ENCODE assay signal across 15 cellular contexts in genomic region chr4:184329235-184330007, GRCh38.
A peak's percentile ranks its signal among the peaks of the same experiment; 100 is the strongest.
DNase-seq lines count a peak whose midpoint lies in the region; ATAC-seq, FAIRE-seq and TF ChIP-seq lines count a peak whose summit lies in the region.
"Had no signal": no experiment of that assay in that cellular context is flagged by ENCODE, and none has a peak within 500 bp of the region (broad histone marks: within the 10 kb centered on the region; RNA-seq: fewer than 3 reads in every experiment).

No MANE protein-coding gene starts in this region.

- peaks cover 0 to 2% (median 0%) of the 10 kb centered on the region in 11 donors for H3K9me3 Mint-ChIP-seq in naive thymus-derived CD4-positive, alpha-beta T cell
- peaks cover 5% of the 10 kb centered on the region for H3K9me3 Mint-ChIP-seq in activated CD8-positive, alpha-beta T cell treated with anti-CD3 and anti-CD28 coated beads, Interleukin-2, amount 10 ng/mL, durations not matched to agents 7 days and 5 days (ENCODE audit: insufficient read depth)
- H3K9me3 Mint-ChIP-seq: CD8-positive, alpha-beta memory T cell; neural progenitor cell had no signal

- H3K36me3 ChIP-seq in OCI-LY3 (replicated peaks; ENCODE audit: low read depth, low read length) (no peaks in the 10 kb centered on the region), small intestine (ENCODE audit: control insufficient read depth in 2 of 2, insufficient read depth in 2 of 2, low read length in 2 of 2) (no peaks in the 10 kb centered on the region)
- H3K36me3 ChIP-seq in naive thymus-derived CD4-positive, alpha-beta T cell (ENCODE audit: control insufficient read depth in 2 of 3, insufficient read depth in 3 of 3, low read length in 3 of 3) = no peaks in the 10 kb centered on the region
- H3K36me3 ChIP-seq: ascending aorta, neural progenitor cell, tibial artery had no signal

- peak overlapping the region; percentile 76 for H3K4me2 ChIP-seq in OCI-LY3 (ENCODE audit: low read length)
- H3K4me2 ChIP-seq: neural progenitor cell had no signal

- no peaks in the 10 kb centered on the region for H4K20me1 ChIP-seq in OCI-LY3 (ENCODE audit: insufficient read depth, low read length)

- POLR2A ChIA-PET in naive thymus-derived CD4-positive, alpha-beta T cell (lab: Charles Lee) = no interaction called here
- POLR2A ChIA-PET in activated CD8-positive, alpha-beta T cell treated with anti-CD3 and anti-CD28 coated beads, Interleukin-2, amount 10 ng/mL, durations not matched to agents 7 days and 5 days (lab: Charles Lee) = no interaction called here

- peaks cover 0 to 4% (median 0%) of the 10 kb centered on the region in 5 donors for H3K36me3 Mint-ChIP-seq in naive thymus-derived CD4-positive, alpha-beta T cell
- H3K36me3 Mint-ChIP-seq in activated CD8-positive, alpha-beta T cell treated with anti-CD3 and anti-CD28 coated beads, Interleukin-2, amount 10 ng/mL, durations not matched to agents 7 days and 5 days (ENCODE audit: low read depth) = peaks cover 8% of the 10 kb centered on the region
- H3K36me3 Mint-ChIP-seq: neural progenitor cell had no signal

- H2AFZ ChIP-seq in OCI-LY3 (ENCODE audit: low read depth, low read length) = no peak overlapping the region
- H2AFZ ChIP-seq: neural progenitor cell had no signal

- H3K27ac ChIP-seq in OCI-LY3 (ENCODE audit: low read length) (peak overlapping the region; percentile 99), small intestine (ENCODE audit: low read depth in 1 of 2, low read length in 1 of 2) (peak overlapping the region in 1 of 2 donors; percentile 41)
- H3K27ac ChIP-seq in naive thymus-derived CD4-positive, alpha-beta T cell (ENCODE audit: low read depth, low read length) = no peak overlapping the region
- H3K27ac ChIP-seq: ascending aorta, neural progenitor cell, tibial artery had no signal

- FAIRE-seq in small intestine (lab: Jason Lieb, UNC) = no peak
- FAIRE-seq: endothelial cell of umbilical vein had no signal

- peak overlapping the region; percentile 71 for H3K9ac ChIP-seq in OCI-LY3 (ENCODE audit: low read length)
- H3K9ac ChIP-seq: neural progenitor cell had no signal

- DNase-seq in head of caudate nucleus (peak in 23 of 42 donors; percentile 29 to 72 (median 49)), small intestine (peak; percentile 45)
- DNase-seq in naive thymus-derived CD4-positive, alpha-beta T cell = no peak
- no peak for DNase-seq in activated CD8-positive, alpha-beta T cell treated with anti-CD3 and anti-CD28 coated beads, Interleukin-2, amount 10 ng/mL, durations not matched to agents 7 days and 5 days
- DNase-seq in NK-92 treated with Interleukin-12 subunit alpha and Interleukin-12 subunit beta, amount 100 ng/mL, for 24 hours (lab: John Stamatoyannopoulos, UW) = no peak
- DNase-seq: CD8-positive, alpha-beta memory T cell; NCI-H1417 treated with DMSO at 0.1 percent for 48 hours; stimulated activated CD4-positive, alpha-beta T cell treated with anti-CD3 and anti-CD28 coated beads, Interleukin-4, amount 100 ng/mL, for 24 hours had no signal

- no peak for TF ChIP-seq CTCF in OCI-LY3 (IDR thresholded peaks at IDR 0.05; ENCODE audit: low read depth, low read length)

- 66 to 80% (median 77%) methylated on average over 15 of the region's 15 CpGs for WGBS in small intestine, 3 donors

- no peak overlapping the region for H3K4me3 Mint-ChIP-seq in naive thymus-derived CD4-positive, alpha-beta T cell
- no peak overlapping the region for H3K4me3 Mint-ChIP-seq in activated CD8-positive, alpha-beta T cell treated with anti-CD3 and anti-CD28 coated beads, Interleukin-2, amount 10 ng/mL, durations not matched to agents 7 days and 5 days
- H3K4me3 Mint-ChIP-seq: CD8-positive, alpha-beta memory T cell; neural progenitor cell had no signal

- H3K79me2 ChIP-seq in OCI-LY3 (ENCODE audit: low read length) = no peaks in the 10 kb centered on the region

- ATAC-seq in GM18511 (IDR thresholded peaks at IDR 0.05; ENCODE audit: unreplicated experiment) (peak; percentile 0), GM19397 (IDR thresholded peaks at IDR 0.05; ENCODE audit: unreplicated experiment) (no peak)
- ATAC-seq in naive thymus-derived CD4-positive, alpha-beta T cell = no peak
- no peak for ATAC-seq in activated CD8-positive, alpha-beta T cell treated with anti-CD3 and anti-CD28 coated beads, Interleukin-2, amount 10 ng/mL, durations not matched to agents 7 days and 5 days

- H3K9me3 ChIP-seq in OCI-LY3 (ENCODE audit: insufficient read depth, low read length) (no peaks in the 10 kb centered on the region), small intestine (ENCODE audit: control insufficient read depth, low read depth) (no peaks in the 10 kb centered on the region)
- H3K9me3 ChIP-seq in naive thymus-derived CD4-positive, alpha-beta T cell (ENCODE audit: control insufficient read depth in 2 of 3, low read length in 3 of 3) = no peaks in the 10 kb centered on the region
- H3K9me3 ChIP-seq: ascending aorta, tibial artery had no signal

- H3K4me1 Mint-ChIP-seq in naive thymus-derived CD4-positive, alpha-beta T cell = peaks cover 5 to 24% (median 12%) of the 10 kb centered on the region in 7 donors
- peaks cover 37% of the 10 kb centered on the region for H3K4me1 Mint-ChIP-seq in activated CD8-positive, alpha-beta T cell treated with anti-CD3 and anti-CD28 coated beads, Interleukin-2, amount 10 ng/mL, durations not matched to agents 7 days and 5 days (ENCODE audit: low read depth)
- H3K4me1 Mint-ChIP-seq: neural progenitor cell had no signal

- no peaks in the 10 kb centered on the region for H3K27me3 ChIP-seq in OCI-LY3 (ENCODE audit: low read depth, low read length)
- no peaks in the 10 kb centered on the region for H3K27me3 ChIP-seq in small intestine (ENCODE audit: control insufficient read depth in 2 of 2, insufficient read depth in 2 of 2, low read length in 2 of 2)
- H3K27me3 ChIP-seq in naive thymus-derived CD4-positive, alpha-beta T cell (ENCODE audit: control insufficient read depth in 2 of 2, insufficient read depth in 2 of 2, low read length in 2 of 2) = no peaks in the 10 kb centered on the region
- H3K27me3 ChIP-seq: ascending aorta, neural progenitor cell, tibial artery had no signal

- no peaks in the 10 kb centered on the region for H3K27me3 Mint-ChIP-seq in naive thymus-derived CD4-positive, alpha-beta T cell
- H3K27me3 Mint-ChIP-seq in activated CD8-positive, alpha-beta T cell treated with anti-CD3 and anti-CD28 coated beads, Interleukin-2, amount 10 ng/mL, durations not matched to agents 7 days and 5 days (ENCODE audit: low read depth) = no peaks in the 10 kb centered on the region
- H3K27me3 Mint-ChIP-seq: CD8-positive, alpha-beta memory T cell had no signal

- intact Hi-C loops in head of caudate nucleus (cut with DNase I) = no loop called here
- intact Hi-C loops in naive thymus-derived CD4-positive, alpha-beta T cell (cut with micrococcal nuclease) = no loop called here

- peak overlapping the region in 1 of 9 donors; percentile 60 for H3K27ac Mint-ChIP-seq in naive thymus-derived CD4-positive, alpha-beta T cell
- no peak overlapping the region for H3K27ac Mint-ChIP-seq in activated CD8-positive, alpha-beta T cell treated with anti-CD3 and anti-CD28 coated beads, Interleukin-2, amount 10 ng/mL, durations not matched to agents 7 days and 5 days
- H3K27ac Mint-ChIP-seq: CD8-positive, alpha-beta memory T cell; neural progenitor cell had no signal

- H3K4me3 ChIP-seq in OCI-LY3 (ENCODE audit: low read length) = no peak overlapping the region
- no peak overlapping the region for H3K4me3 ChIP-seq in small intestine (ENCODE audit: low read depth in 1 of 2, low read length in 2 of 2)
- no peak overlapping the region for H3K4me3 ChIP-seq in naive thymus-derived CD4-positive, alpha-beta T cell (ENCODE audit: low read length)
- H3K4me3 ChIP-seq: ascending aorta, neural progenitor cell, tibial artery had no signal

- CTCF ChIA-PET in naive thymus-derived CD4-positive, alpha-beta T cell (lab: Charles Lee) = interaction anchor here (0.6 kb wide), 1 partner anchor 233 kb away, joined by 5 read pairs; no protein-coding TSS in a partner anchor
- CTCF ChIA-PET in activated CD8-positive, alpha-beta T cell treated with anti-CD3 and anti-CD28 coated beads, Interleukin-2, amount 10 ng/mL, durations not matched to agents 7 days and 5 days (lab: Charles Lee) = interaction anchor here (0.8 to 3.5 kb wide), 8 partner anchors 14 to 66 kb away, joined by 3 to 9 read pairs (median 6); no protein-coding TSS in a partner anchor

- peaks cover 82% of the 10 kb centered on the region for H3K4me1 ChIP-seq in OCI-LY3 (ENCODE audit: low read length)
- H3K4me1 ChIP-seq in small intestine (ENCODE audit: control insufficient read depth in 2 of 2, insufficient read depth in 1 of 2, low read depth in 1 of 2, low read length in 1 of 2) = peaks cover 5 to 10% of the 10 kb centered on the region in 2 donors
- H3K4me1 ChIP-seq in naive thymus-derived CD4-positive, alpha-beta T cell (ENCODE audit: control insufficient read depth in 2 of 2, insufficient read depth in 2 of 2, low read length in 2 of 2) = peaks cover 0 to 7% of the 10 kb centered on the region in 2 donors
- H3K4me1 ChIP-seq: neural progenitor cell had no signal

Comparison
In these comparisons a context has a peak if more than half of its experiments do, and no peak if none do; other contexts are left out.
1. DNase-seq: peak in head of caudate nucleus (23 of 42) and small intestine (single experiment); none in naive thymus-derived CD4-positive, alpha-beta T cell (0 of 9), activated CD8-positive, alpha-beta T cell treated with anti-CD3 and anti-CD28 coated beads, Interleukin-2, amount 10 ng/mL, durations not matched to agents 7 days and 5 days (single experiment) and NK-92 treated with Interleukin-12 subunit alpha and Interleukin-12 subunit beta, amount 100 ng/mL, for 24 hours (single experiment).